In the genomic region with DNA sequence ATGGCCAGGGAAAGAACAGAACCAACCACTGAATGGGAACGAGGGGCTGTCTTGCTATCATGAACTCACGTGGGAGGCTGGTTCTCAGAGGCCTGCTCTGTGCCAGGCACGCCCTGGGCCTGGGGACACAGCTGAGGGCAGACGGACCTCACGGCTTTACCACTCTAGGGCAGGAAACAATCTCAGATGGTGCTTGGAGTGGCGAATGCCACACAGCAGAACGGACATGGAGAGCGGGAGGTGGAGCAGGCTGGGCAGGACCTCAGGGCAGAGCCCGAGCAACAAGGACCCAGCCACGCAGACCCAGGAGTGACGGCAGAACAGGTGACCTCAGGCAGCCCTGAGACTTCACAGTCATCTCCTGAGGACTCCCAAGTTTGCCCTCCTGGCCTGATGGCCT, we compare ENCODE assay signal across 20 cellular contexts.
"Had no signal": no experiment of that assay in that cellular context is flagged by ENCODE, and none has a peak within 500 bp of the region (broad histone marks: within the 10 kb centered on the region; RNA-seq: fewer than 3 reads in every experiment).

No MANE protein-coding gene starts in this region.

- H3K27me3 ChIP-seq: esophagus muscularis mucosa, gastroesophageal sphincter, heart right ventricle, left lung, neural progenitor cell, pancreas, right lobe of liver, thyroid gland had no signal

- H2AFZ ChIP-seq: neural progenitor cell had no signal

- H3K9me3 Mint-ChIP-seq: activated CD4-positive, alpha-beta T cell treated with anti-CD3 and anti-CD28 coated beads, Interleukin-2, amount 10 ng/mL, durations not matched to agents 24 days and 14 days; brain; memory B cell; neural progenitor cell; T-helper 2 cell treated with Interferon-gamma antibody and Interleukin-4, amounts not matched to agents 5 μg/mL and 100 μg/mL, for 36 hours had no signal

- H3K27me3 Mint-ChIP-seq: activated CD4-positive, alpha-beta T cell treated with anti-CD3 and anti-CD28 coated beads, Interleukin-2, amount 10 ng/mL, durations not matched to agents 24 days and 14 days; memory B cell had no signal

- H3K9me3 ChIP-seq: esophagus muscularis mucosa, gastroesophageal sphincter, heart right ventricle, left lung, pancreas, right lobe of liver, thyroid gland had no signal

- H3K9ac ChIP-seq: neural progenitor cell had no signal

- H3K4me1 Mint-ChIP-seq: brain, neural progenitor cell had no signal

- H3K4me2 ChIP-seq: neural progenitor cell had no signal

- DNase-seq: activated CD4-positive, alpha-beta T cell treated with anti-CD3 and anti-CD28 coated beads, Interleukin-2, amount 10 ng/mL, durations not matched to agents 24 days and 14 days; activated CD8-positive, alpha-beta memory T cell treated with anti-CD3 and anti-CD28 coated beads, Interleukin-2, amount 50 U/mL, for 48 hours; anterior cingulate cortex; caudate nucleus; effector CD8-positive, alpha-beta T cell; heart right ventricle; left lung; right lobe of liver; small intestine; stimulated activated CD4-positive, alpha-beta T cell treated with anti-CD3 and anti-CD28 coated beads, Interleukin-15, amount 100 ng/mL, for 24 hours; stimulated activated CD4-positive, alpha-beta T cell treated with anti-CD3 and anti-CD28 coated beads, Interleukin-2, amount 100 ng/mL, for 48 hours; thyroid gland had no signal

- H3K4me3 Mint-ChIP-seq: activated CD4-positive, alpha-beta T cell treated with anti-CD3 and anti-CD28 coated beads, Interleukin-2, amount 10 ng/mL, durations not matched to agents 24 days and 14 days; brain; memory B cell; T-helper 2 cell treated with Interferon-gamma antibody and Interleukin-4, amounts not matched to agents 5 μg/mL and 100 μg/mL, for 36 hours had no signal

- H3K27ac ChIP-seq: coronary artery, esophagus muscularis mucosa, gastroesophageal sphincter, heart right ventricle, left lung, neural progenitor cell, pancreas, right lobe of liver, thyroid gland had no signal

- H3K4me1 ChIP-seq: esophagus muscularis mucosa, gastroesophageal sphincter, neural progenitor cell, thyroid gland had no signal

- H3K36me3 ChIP-seq: neural progenitor cell had no signal

- ATAC-seq: gastroesophageal sphincter, heart right ventricle, left lung, pancreas, right lobe of liver had no signal

- H3K27ac Mint-ChIP-seq: activated CD4-positive, alpha-beta T cell treated with anti-CD3 and anti-CD28 coated beads, Interleukin-2, amount 10 ng/mL, durations not matched to agents 24 days and 14 days; memory B cell; neural progenitor cell; T-helper 2 cell treated with Interferon-gamma antibody and Interleukin-4, amounts not matched to agents 5 μg/mL and 100 μg/mL, for 36 hours had no signal

- H3K4me3 ChIP-seq: coronary artery, esophagus muscularis mucosa, gastroesophageal sphincter, heart right ventricle, left lung, neural progenitor cell, pancreas, right lobe of liver, thyroid gland had no signal
